Comparison of ENCODE assay signal across 29 cellular contexts in the genomic region with DNA sequence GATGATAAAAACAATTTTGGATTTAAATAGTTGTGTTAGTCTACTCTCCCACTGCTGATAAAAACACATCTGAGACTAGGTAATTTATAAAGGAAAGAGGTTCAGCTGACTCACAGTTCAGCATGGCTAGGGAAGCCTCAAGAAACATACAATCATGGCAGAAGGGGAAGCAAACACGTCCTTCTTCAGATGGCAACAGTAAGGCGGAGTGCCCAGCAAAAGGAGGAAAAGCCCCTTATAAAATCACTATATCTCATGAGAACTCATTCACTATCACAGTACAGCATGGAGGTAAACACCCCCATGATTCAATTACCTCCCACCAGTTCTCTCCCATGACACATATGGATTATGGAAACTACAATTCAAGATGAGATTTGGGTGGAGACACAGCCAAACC.
"Had no signal": no experiment of that assay in that cellular context is flagged by ENCODE, and none has a peak within 500 bp of the region (broad histone marks: within the 10 kb centered on the region; RNA-seq: fewer than 3 reads in every experiment).

No MANE protein-coding gene starts in this region.

- H3K4me3 ChIP-seq: stomach, suprapubic skin, testis, thoracic aorta, thyroid gland, tibial artery, tibial nerve, transverse colon, upper lobe of left lung, upper lobe of right lung, uterus, vagina had no signal

- DNase-seq: stimulated activated CD4-positive, alpha-beta T cell treated with anti-CD3 and anti-CD28 coated beads, Interleukin-2, amount 100 ng/mL, for 48 hours; stimulated activated CD4-positive, alpha-beta T cell treated with anti-CD3 and anti-CD28 coated beads, Interleukin-4, amount 100 ng/mL, for 1 hour; stimulated activated CD4-positive, alpha-beta T cell treated with anti-CD3 and anti-CD28 coated beads, Interleukin-4, amount 100 ng/mL, for 24 hours; stimulated activated CD4-positive, alpha-beta T cell treated with anti-CD3 and anti-CD28 coated beads, Interleukin-4, amount 100 ng/mL, for 4 hours; stimulated activated CD8-positive, alpha-beta memory T cell treated with anti-CD3 and anti-CD28 coated beads, Interleukin-4, amount 100 ng/mL, for 48 hours; stimulated activated naive B cell treated with anti-CD40 and anti-IgM and Interleukin-4, amounts not matched to agents 10 μg/mL and 1 μg/mL and 100 μg/mL, for 72 hours; stimulated activated naive CD4-positive, alpha-beta T cell; stimulated activated naive CD4-positive, alpha-beta T cell treated with Interleukin-2 at 50 U/mL for 16 hours; stimulated activated naive CD8-positive, alpha-beta T cell treated with anti-CD3 and anti-CD28 coated beads, Interleukin-15, amount 100 ng/mL, for 72 hours; stimulated activated naive CD8-positive, alpha-beta T cell treated with anti-CD3 and anti-CD28 coated beads, Interleukin-15, Interleukin-2, amounts not matched to agents 100 U/mL and 50 U/mL, for 24 hours; stomach; substantia nigra; testis; thyroid gland; tibial artery; transverse colon; trophoblast cell; upper lobe of left lung; upper lobe of right lung; uterus had no signal

- H3K27me3 ChIP-seq: stomach, suprapubic skin, testis, thyroid gland, tibial artery, tibial nerve, transverse colon, upper lobe of left lung, upper lobe of right lung, uterus, vagina had no signal

- H3K36me3 Mint-ChIP-seq: stimulated activated effector memory CD8-positive, alpha-beta T cell treated with anti-CD3 and anti-CD28 coated beads, Interleukin-12 subunit alpha, Interleukin-12 subunit beta, amount 100 ng/mL, for 72 hours; stimulated activated memory B cell treated with anti-CD40 and anti-IgM and Interleukin-4, amounts not matched to agents 10 μg/mL and 1 μg/mL and 100 μg/mL, for 72 hours; stimulated activated naive B cell treated with anti-CD40 and anti-IgM and Interleukin-4, amounts not matched to agents 10 μg/mL and 1 μg/mL and 100 μg/mL, for 72 hours; type B pancreatic cell had no signal

- H3K27ac ChIP-seq: stomach, suprapubic skin, testis, thoracic aorta, thyroid gland, tibial artery, tibial nerve, transverse colon, upper lobe of left lung, upper lobe of right lung, uterus, vagina had no signal

- H3K9me3 ChIP-seq: stomach, suprapubic skin, testis, thyroid gland, tibial artery, tibial nerve, transverse colon, upper lobe of left lung, upper lobe of right lung, uterus, vagina had no signal

- H3K4me1 ChIP-seq: stomach, suprapubic skin, testis, thyroid gland, tibial artery, tibial nerve, transverse colon, upper lobe of left lung, upper lobe of right lung, uterus, vagina had no signal

- H3K36me3 ChIP-seq: stomach, suprapubic skin, thoracic aorta, thyroid gland, tibial artery, tibial nerve, transverse colon, upper lobe of left lung, upper lobe of right lung, uterus, vagina had no signal

- H3K27me3 Mint-ChIP-seq: stimulated activated memory B cell treated with anti-CD40 and anti-IgM and Interleukin-4, amounts not matched to agents 10 μg/mL and 1 μg/mL and 100 μg/mL, for 72 hours; stimulated activated naive B cell treated with anti-CD40 and anti-IgM and Interleukin-4, amounts not matched to agents 10 μg/mL and 1 μg/mL and 100 μg/mL, for 72 hours; stimulated activated naive CD8-positive, alpha-beta T cell treated with anti-CD3 and anti-CD28 coated beads, Interleukin-15, amount 100 ng/mL, for 72 hours; stimulated activated naive CD8-positive, alpha-beta T cell treated with anti-CD3 and anti-CD28 coated beads, Interleukin-15, Interleukin-2, amounts not matched to agents 100 ng/mL and 50 ng/mL, for 24 hours; type B pancreatic cell had no signal

- ATAC-seq: stimulated activated effector memory CD8-positive, alpha-beta T cell treated with anti-CD3 and anti-CD28 coated beads, Interleukin-12 subunit alpha, Interleukin-12 subunit beta, amount 100 ng/mL, for 72 hours; stimulated activated memory B cell treated with anti-CD40 and anti-IgM and Interleukin-4, amounts not matched to agents 10 μg/mL and 1 μg/mL and 100 μg/mL, for 72 hours; stimulated activated naive B cell treated with anti-CD40 and anti-IgM and Interleukin-4, amounts not matched to agents 10 μg/mL and 1 μg/mL and 100 μg/mL, for 72 hours; stimulated activated naive CD8-positive, alpha-beta T cell treated with anti-CD3 and anti-CD28 coated beads, Interleukin-15, amount 100 ng/mL, for 72 hours; stimulated activated naive CD8-positive, alpha-beta T cell treated with anti-CD3 and anti-CD28 coated beads, Interleukin-15, Interleukin-2, amounts not matched to agents 100 U/mL and 50 U/mL, for 24 hours; upper lobe of right lung had no signal

- FAIRE-seq: urothelium cell line had no signal

- H3K27ac Mint-ChIP-seq: stimulated activated effector memory CD8-positive, alpha-beta T cell treated with anti-CD3 and anti-CD28 coated beads, Interleukin-12 subunit alpha, Interleukin-12 subunit beta, amount 100 ng/mL, for 72 hours; stimulated activated memory B cell treated with anti-CD40 and anti-IgM and Interleukin-4, amounts not matched to agents 10 μg/mL and 1 μg/mL and 100 μg/mL, for 72 hours; stimulated activated naive B cell treated with anti-CD40 and anti-IgM and Interleukin-4, amounts not matched to agents 10 μg/mL and 1 μg/mL and 100 μg/mL, for 72 hours; stimulated activated naive CD8-positive, alpha-beta T cell treated with anti-CD3 and anti-CD28 coated beads, Interleukin-15, amount 100 ng/mL, for 72 hours; stimulated activated naive CD8-positive, alpha-beta T cell treated with anti-CD3 and anti-CD28 coated beads, Interleukin-15, Interleukin-2, amounts not matched to agents 100 ng/mL and 50 ng/mL, for 24 hours; type B pancreatic cell had no signal

- H3K9me3 Mint-ChIP-seq: stimulated activated naive B cell treated with anti-CD40 and anti-IgM and Interleukin-4, amounts not matched to agents 10 μg/mL and 1 μg/mL and 100 μg/mL, for 72 hours had no signal

- H3K4me1 Mint-ChIP-seq: stimulated activated effector memory CD8-positive, alpha-beta T cell treated with anti-CD3 and anti-CD28 coated beads, Interleukin-12 subunit alpha, Interleukin-12 subunit beta, amount 100 ng/mL, for 72 hours; stimulated activated memory B cell treated with anti-CD40 and anti-IgM and Interleukin-4, amounts not matched to agents 10 μg/mL and 1 μg/mL and 100 μg/mL, for 72 hours; stimulated activated naive B cell treated with anti-CD40 and anti-IgM and Interleukin-4, amounts not matched to agents 10 μg/mL and 1 μg/mL and 100 μg/mL, for 72 hours; stimulated activated naive CD8-positive, alpha-beta T cell treated with anti-CD3 and anti-CD28 coated beads, Interleukin-15, amount 100 ng/mL, for 72 hours had no signal

- H3K4me3 Mint-ChIP-seq: stimulated activated effector memory CD8-positive, alpha-beta T cell treated with anti-CD3 and anti-CD28 coated beads, Interleukin-12 subunit alpha, Interleukin-12 subunit beta, amount 100 ng/mL, for 72 hours; stimulated activated memory B cell treated with anti-CD40 and anti-IgM and Interleukin-4, amounts not matched to agents 10 μg/mL and 1 μg/mL and 100 μg/mL, for 72 hours; stimulated activated naive B cell treated with anti-CD40 and anti-IgM and Interleukin-4, amounts not matched to agents 10 μg/mL and 1 μg/mL and 100 μg/mL, for 72 hours; stimulated activated naive CD8-positive, alpha-beta T cell treated with anti-CD3 and anti-CD28 coated beads, Interleukin-15, amount 100 ng/mL, for 72 hours; stimulated activated naive CD8-positive, alpha-beta T cell treated with anti-CD3 and anti-CD28 coated beads, Interleukin-15, Interleukin-2, amounts not matched to agents 100 ng/mL and 50 ng/mL, for 24 hours; type B pancreatic cell had no signal
